Comparison of ENCODE assay signal across 8 cellular contexts in the genomic region with DNA sequence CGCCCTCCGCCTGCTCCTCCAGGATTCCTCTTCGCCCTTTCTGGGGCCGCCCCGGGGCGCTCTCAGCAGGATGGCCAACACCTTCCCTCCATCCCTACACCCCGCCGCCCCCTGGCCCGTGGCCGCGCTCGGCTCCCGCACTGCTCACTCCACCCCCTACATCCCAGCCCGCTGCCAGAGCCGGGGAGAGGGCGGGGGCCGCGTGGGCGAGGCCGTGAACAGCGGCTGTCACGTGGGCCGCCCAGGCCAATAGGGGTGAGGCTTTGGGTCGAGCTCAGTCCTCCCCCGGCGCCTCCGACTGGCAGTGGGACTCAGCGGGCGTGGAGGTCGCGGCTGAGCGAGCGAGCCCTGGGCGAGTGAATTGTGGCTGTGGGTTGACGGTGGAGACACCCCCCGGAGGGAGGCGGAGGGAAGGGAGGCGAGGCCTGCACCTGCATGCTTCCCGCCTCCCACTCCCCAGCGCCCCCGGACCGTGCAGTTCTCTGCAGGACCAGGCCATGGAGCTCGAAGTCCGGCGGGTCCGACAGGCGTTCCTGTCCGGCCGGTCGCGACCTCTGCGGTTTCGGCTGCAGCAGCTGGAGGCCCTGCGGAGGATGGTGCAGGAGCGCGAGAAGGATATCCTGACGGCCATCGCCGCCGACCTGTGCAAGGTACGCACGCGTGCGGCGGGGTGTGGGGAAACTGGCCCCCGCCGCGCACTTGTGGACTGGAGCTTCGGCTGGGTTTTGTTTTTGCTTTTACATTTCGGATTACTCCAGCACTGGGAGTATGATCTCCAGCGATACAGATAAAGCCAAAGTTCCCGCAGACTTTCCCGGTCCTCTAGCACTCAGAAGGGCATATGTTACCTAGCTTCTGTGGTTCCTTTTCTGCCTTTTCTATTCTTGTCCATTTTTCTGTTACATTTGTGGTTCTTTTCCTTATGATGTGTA. TPM values are rescaled to one million over a fixed set of nuclear protein-coding genes. Genes with fewer than 3 reads are reported as not detected.
DNase-seq lines count a peak whose midpoint lies in the region; ATAC-seq, FAIRE-seq and TF ChIP-seq lines count a peak whose summit lies in the region.

Gene ALDH3A2, plus strand, starts transcription at position 277 of the 932 bp plus-strand sequence. Its CDS starts 221 bp downstream, at position 498.

- H3K4me2 ChIP-seq in DOHH2 (ENCODE audit: low read length) = peak within 1 kb of the TSS; percentile 88

- H3K9me2 ChIP-seq in DOHH2 (replicated peaks; ENCODE audit: control insufficient read depth, low read length) = no peaks in the 10 kb centered on the region

- FAIRE-seq in RCC 7860 (lab: Jason Lieb, UNC) = peak; percentile 57

- peaks cover 20% of the 10 kb centered on the region for H3K79me2 ChIP-seq in DOHH2 (ENCODE audit: control insufficient read depth, low read length)

- TF ChIP-seq CTCF in DOHH2 (IDR thresholded peaks at IDR 0.05; ENCODE audit: low read depth, low read length, poor library complexity, severe bottlenecking) = no peak

- H4K20me1 ChIP-seq in DOHH2 (ENCODE audit: control insufficient read depth, insufficient read depth, low read depth, low read length) = no peaks in the 10 kb centered on the region

- H3K4me1 ChIP-seq in DOHH2 (ENCODE audit: control insufficient read depth, low read length) (peaks cover 33% of the 10 kb centered on the region), esophagus (ENCODE audit: control insufficient read depth in 2 of 2, insufficient read depth in 2 of 2, low read length in 1 of 2) (peaks cover 3 to 5% of the 10 kb centered on the region in 2 donors), muscle layer of colon (ENCODE audit: insufficient read depth, low read length) (peaks cover 49% of the 10 kb centered on the region)

- peak within 1 kb of the TSS; percentile 69 for H3K9ac ChIP-seq in muscle layer of colon (ENCODE audit: low read length)

- peak within 1 kb of the TSS; percentile 49 for H3K27ac ChIP-seq in DOHH2 (ENCODE audit: low read depth, low read length)
- H3K27ac ChIP-seq in esophagus (ENCODE audit: low read depth in 2 of 2, low read length in 1 of 2) = peak within 1 kb of the TSS; percentile 97 to 98
- H3K27ac ChIP-seq in muscle layer of colon (ENCODE audit: low read depth, low read length) = peak within 1 kb of the TSS; percentile 91

- ATAC-seq in GM21737 (IDR thresholded peaks at IDR 0.05; ENCODE audit: unreplicated experiment) = peak; percentile 92

- H3K36me3 ChIP-seq in DOHH2 (ENCODE audit: control insufficient read depth, low read length) (peaks cover 5% of the 10 kb centered on the region), esophagus (ENCODE audit: control insufficient read depth in 2 of 2, insufficient read depth in 2 of 2, low read length in 1 of 2) (no peaks in the 10 kb centered on the region), muscle layer of colon (ENCODE audit: insufficient read depth, low read length) (peaks cover 7% of the 10 kb centered on the region)

- H3K9me3 ChIP-seq in DOHH2 (ENCODE audit: control insufficient read depth, insufficient read depth, low read length) (no peaks in the 10 kb centered on the region), esophagus (ENCODE audit: control insufficient read depth in 2 of 2, insufficient read depth in 1 of 2, low read depth in 1 of 2, low read length in 1 of 2) (no peaks in the 10 kb centered on the region), muscle layer of colon (ENCODE audit: low read length) (no peaks in the 10 kb centered on the region)

- 0 to 1% methylated on average over 55 to 73 of the region's 73 CpGs for WGBS in esophagus, 2 donors

- H3K27me3 ChIP-seq in DOHH2 (ENCODE audit: control insufficient read depth, low read length) = peaks cover 9% of the 10 kb centered on the region; the same call in 1 of the 2 replicates
- H3K27me3 ChIP-seq in esophagus (ENCODE audit: control insufficient read depth in 1 of 2, insufficient read depth in 2 of 2, low read length in 2 of 2) = no peaks in the 10 kb centered on the region
- no peaks in the 10 kb centered on the region for H3K27me3 ChIP-seq in muscle layer of colon (ENCODE audit: control insufficient read depth in 1 of 2, insufficient read depth in 2 of 2, low read length in 2 of 2)

- peaks cover 5% of the 10 kb centered on the region; the same call in 1 of the 2 replicates for H3F3A ChIP-seq in DOHH2 (ENCODE audit: control insufficient read depth, insufficient read depth)

- DNase-seq in KG1 (lab: John Stamatoyannopoulos, UW) (peak; percentile 18), RCC 7860 (ENCODE audit: low spot score) (peak; percentile 82)
- DNase-seq in activated T-cell treated with anti-CD3 and anti-CD28 coated beads, Interleukin-2, amount 50 U/mL, for 48 hours = peak; percentile 94 to 96
- DNase-seq in stimulated activated CD8-positive, alpha-beta memory T cell treated with anti-CD3 and anti-CD28 coated beads, Interleukin-7, amount 100 ng/mL, for 24 hours (ENCODE audit: low read depth) = peak; percentile 86

- H3K4me3 ChIP-seq in DOHH2 (ENCODE audit: low read length) = peak within 1 kb of the TSS; percentile 95
- H3K4me3 ChIP-seq in esophagus (ENCODE audit: low read depth in 1 of 2, low read length in 2 of 2) = peak within 1 kb of the TSS; percentile 74 to 75
- peak within 1 kb of the TSS; percentile 90 for H3K4me3 ChIP-seq in muscle layer of colon (ENCODE audit: low read depth in 1 of 2, low read length in 2 of 2)

RNA-seq across cellular contexts. Expression of gene ALDH3A2, which starts in this region (rescaled TPM):
- 100 to 1,000 TPM in 1 of 2 donors, 10 to 100 TPM in 1; 77.3 to 106 TPM for polyA plus RNA-seq in esophagus

Comparison
In these comparisons a context has a peak if more than half of its experiments do, and no peak if none do; other contexts are left out.
1. Peak in every context shown above with its lines: DNase-seq, ATAC-seq, H3K4me3 ChIP-seq and H3K27ac ChIP-seq.
2. DNase-seq: peak in every context shown above with its lines; median percentile 95 in activated T-cell treated with anti-CD3 and anti-CD28 coated beads, Interleukin-2, amount 50 U/mL, for 48 hours; 86 in stimulated activated CD8-positive, alpha-beta memory T cell treated with anti-CD3 and anti-CD28 coated beads, Interleukin-7, amount 100 ng/mL, for 24 hours; 82 in RCC 7860; 18 in KG1.